Comparison of ENCODE assay signal across 11 cellular contexts in the genomic region with DNA sequence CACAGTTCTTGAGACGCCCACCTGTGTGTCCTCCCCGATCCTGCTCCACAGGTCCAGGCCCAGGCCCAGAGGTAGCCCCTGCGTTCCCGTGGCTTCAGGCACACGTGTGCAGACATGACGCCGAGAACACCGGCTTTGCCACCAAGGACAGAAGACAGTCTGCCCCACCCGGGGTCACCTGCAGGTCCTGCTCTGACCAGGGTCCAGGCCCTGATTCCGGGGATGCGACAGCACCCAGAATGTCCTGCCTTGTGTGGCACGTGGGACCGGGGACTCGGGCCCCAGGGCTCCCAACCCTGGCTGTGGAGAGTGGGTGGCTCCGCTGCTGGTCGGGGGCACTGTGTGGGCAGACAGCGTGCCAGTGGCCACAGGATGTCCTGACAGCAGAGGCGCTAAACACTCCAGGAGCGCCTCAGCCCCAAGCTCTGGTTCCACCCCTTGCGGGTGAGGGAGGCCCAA.
"Had no signal": no experiment of that assay in that cellular context is flagged by ENCODE, and none has a peak within 500 bp of the region (broad histone marks: within the 10 kb centered on the region; RNA-seq: fewer than 3 reads in every experiment).

No MANE protein-coding gene starts in this region.

- H3K27ac ChIP-seq: adrenal gland, skin epidermis had no signal

- H3K27me3 ChIP-seq: adrenal gland, stomach had no signal

- DNase-seq: activated gamma-delta T cell treated with Interleukin-2 at 50 U/mL for 16 hours; effector memory CD8-positive, alpha-beta T cell; retina; stimulated activated CD4-positive, alpha-beta T cell treated with anti-CD3 and anti-CD28 coated beads, Interleukin-15, amount 100 ng/mL, for 24 hours; stimulated activated CD4-positive, alpha-beta T cell treated with anti-CD3 and anti-CD28 coated beads, Interleukin-2, amount 100 ng/mL, for 48 hours; T-helper 1 cell; T-helper 9 cell had no signal

- H3K4me1 ChIP-seq: adrenal gland, stomach had no signal

- H3K4me3 ChIP-seq: adrenal gland, lung, skin epidermis, stomach had no signal

- H3K9me3 ChIP-seq: adrenal gland, stomach had no signal

- ATAC-seq: effector memory CD8-positive, alpha-beta T cell had no signal
